In genomic region chr15:47803767-47804166, GRCh38 we compare ENCODE assay signal across 19 cellular contexts.
DNase-seq lines count a peak whose midpoint lies in the region; ATAC-seq, FAIRE-seq and TF ChIP-seq lines count a peak whose summit lies in the region.
"Had no signal": no experiment of that assay in that cellular context is flagged by ENCODE, and none has a peak within 500 bp of the region (broad histone marks: within the 10 kb centered on the region; RNA-seq: fewer than 3 reads in every experiment).

No MANE protein-coding gene starts in this region.

- H3K4me3 ChIP-seq in breast epithelium (no peak overlapping the region), epithelial cell of esophagus (ENCODE audit: low read length) (no peak overlapping the region), foreskin fibroblast (ENCODE audit: low read depth in 1 of 2, low read length in 2 of 2) (no peak overlapping the region), heart right ventricle (no peak overlapping the region)
- H3K4me3 ChIP-seq: SJSA1 had no signal

- intact Hi-C loops in MCF 10A (cut with micrococcal nuclease): no loop called here
- intact Hi-C loops in breast epithelium (cut with DNase I; ENCODE audit: low total_unique reads): no loop called here
- intact Hi-C loops in left ventricle myocardium superior (cut with micrococcal nuclease): no loop called here
- intact Hi-C loops in heart right ventricle (cut with DNase I): no loop called here

- H3K27ac ChIP-seq in breast epithelium (no peak overlapping the region), heart right ventricle (no peak overlapping the region)
- H3K27ac ChIP-seq: C4-2B, SJSA1 had no signal

- BruUV-seq in MCF 10A (replicated peaks; lab: Mats Ljungman, UMichigan): no TSS peak

- H3K27me3 ChIP-seq in breast epithelium: no peaks in the 10 kb centered on the region
- H3K27me3 ChIP-seq in heart right ventricle: no peaks in the 10 kb centered on the region
- H3K27me3 ChIP-seq: SJSA1 had no signal

- no peak for TF ChIP-seq POLR2A in breast epithelium (IDR thresholded peaks at IDR 0.05)

- no peak for TF ChIP-seq CTCF in MCF 10A (IDR thresholded peaks at IDR 0.05; ENCODE audit: unreplicated experiment)
- no peak for TF ChIP-seq CTCF in breast epithelium (IDR thresholded peaks at IDR 0.05)
- TF ChIP-seq CTCF in epithelial cell of esophagus (IDR thresholded peaks at IDR 0.05; ENCODE audit: insufficient read depth, low read depth, low read length, missing control alignments): no peak
- TF ChIP-seq CTCF in foreskin fibroblast (IDR thresholded peaks at IDR 0.05; ENCODE audit: low read depth, low read length): no peak
- no peak for TF ChIP-seq CTCF in heart right ventricle (IDR thresholded peaks at IDR 0.05)

- peaks cover 25% of the 10 kb centered on the region for H3K4me1 Mint-ChIP-seq in MCF 10A (ENCODE audit: insufficient read depth, unreplicated experiment)

- no peaks in the 10 kb centered on the region for H3K27me3 Mint-ChIP-seq in MCF 10A (ENCODE audit: insufficient read depth, unreplicated experiment)

- H3K36me3 Mint-ChIP-seq in MCF 10A (ENCODE audit: insufficient read depth, unreplicated experiment): no peaks in the 10 kb centered on the region

- WGBS in heart right ventricle, 2 donors: 96 to 97% methylated on average over 2 of the region's 2 CpGs

- FAIRE-seq in HTR-8/SVneo (lab: Jason Lieb, UNC): no peak
- FAIRE-seq: HepG2 had no signal

- DNase-seq in MCF 10A (ENCODE audit: unreplicated experiment) (peak; percentile 67), breast epithelium (ENCODE audit: low spot score in 2 of 2) (no peak), epithelial cell of esophagus (ENCODE audit: low read depth) (peak; percentile 95), foreskin fibroblast (peak; percentile 18 to 59), HTR-8/SVneo (ENCODE audit: insufficient read length, low spot score) (no peak), left ventricle myocardium superior (no peak), AML-193 (lab: John Stamatoyannopoulos, UW) (no peak), heart right ventricle (no peak)
- DNase-seq: DMS 273 treated with DMSO at 0.1 percent for 48 hours, EL, H7, KG1, NCI-H1092 treated with DMSO at 0.1 percent for 48 hours, NCI-H2081 treated with DMSO at 0.1 percent for 48 hours, NCI-H510A treated with DMSO at 0.1 percent for 48 hours, OCI-M1 had no signal

- H3K4me1 ChIP-seq in breast epithelium: no peaks in the 10 kb centered on the region
- H3K4me1 ChIP-seq in heart right ventricle: no peaks in the 10 kb centered on the region
- H3K4me1 ChIP-seq: SJSA1 had no signal

- no peaks in the 10 kb centered on the region for H3K36me3 ChIP-seq in breast epithelium
- no peaks in the 10 kb centered on the region for H3K36me3 ChIP-seq in heart right ventricle
- H3K36me3 ChIP-seq: SJSA1 had no signal

- H3K27ac Mint-ChIP-seq in MCF 10A (ENCODE audit: low read depth, unreplicated experiment): no peak overlapping the region

- CTCF ChIA-PET in MCF 10A (lab: Yijun Ruan, JAX): interaction anchor here (1.3 kb wide), 1 partner anchor 184 kb away, joined by 5 read pairs; no protein-coding TSS in a partner anchor

- POLR2A ChIA-PET in MCF 10A (lab: Yijun Ruan, JAX): interaction anchor here (0.7 to 6.1 kb wide), 6 partner anchors 9 to 87 kb away, joined by 3 to 112 read pairs (median 4); partner anchors contain the start of gene SEMA6D

- H3K9me3 Mint-ChIP-seq in MCF 10A (ENCODE audit: unreplicated experiment): peaks cover 7% of the 10 kb centered on the region

- ATAC-seq in left ventricle myocardium superior: no peak
- ATAC-seq in heart right ventricle: no peak
- ATAC-seq: HepG2 had no signal

- H3K9me3 ChIP-seq in breast epithelium (no peaks in the 10 kb centered on the region), heart right ventricle (no peaks in the 10 kb centered on the region)
- H3K9me3 ChIP-seq: SJSA1 had no signal

- H3K4me3 Mint-ChIP-seq in MCF 10A (ENCODE audit: unreplicated experiment): no peak overlapping the region

Comparison
In these comparisons a context has a peak if more than half of its experiments do, and no peak if none do; other contexts are left out.
1. DNase-seq: peak in MCF 10A (single experiment), epithelial cell of esophagus (single experiment) and foreskin fibroblast (2 of 2); none in breast epithelium (0 of 2), HTR-8/SVneo (single experiment), left ventricle myocardium superior (single experiment), AML-193 (0 of 2) and heart right ventricle (0 of 2).